Comparison of ENCODE assay signal across 8 cellular contexts in genomic region chr18:48833701-48834394, GRCh38.
DNase-seq lines count a peak whose midpoint lies in the region; ATAC-seq and TF ChIP-seq lines count a peak whose summit lies in the region.

No MANE protein-coding gene starts in this region.

- H3K4me3 ChIP-seq in SK-N-SH (ENCODE audit: low read depth in 2 of 2, low read length in 1 of 2) = peak overlapping the region; percentile 36 to 62; a peak in 3 of 4 replicates
- H3K4me3 ChIP-seq in ascending aorta = peak overlapping the region; percentile 7 to 13

- intact Hi-C loops in ascending aorta (cut with DNase I) = no loop called here
- intact Hi-C loops in natural killer cell (cut with micrococcal nuclease) = loop anchor here (1.0 to 10.0 kb wide), 6 partner anchors 20 to 981 kb away; partner anchors contain the start of gene ACAA2

- no peaks in the 10 kb centered on the region for H3K9me3 Mint-ChIP-seq in natural killer cell

- H3K9me3 ChIP-seq in SK-N-SH (no peaks in the 10 kb centered on the region), ascending aorta (no peaks in the 10 kb centered on the region)

- H3K36me3 ChIP-seq in SK-N-SH (replicated peaks in 1 of 2; ENCODE audit: control insufficient read depth in 1 of 2, insufficient read depth in 2 of 2, low read length in 1 of 2) (peaks cover 4 to 10% of the 10 kb centered on the region in 2 experiments), ascending aorta (no peaks in the 10 kb centered on the region)

- H3K27me3 ChIP-seq in SK-N-SH (ENCODE audit: insufficient read depth) = no peaks in the 10 kb centered on the region
- no peaks in the 10 kb centered on the region for H3K27me3 ChIP-seq in ascending aorta

- DNase-seq in SK-N-SH = no peak
- peak in 1 of 2 donors; percentile 64 for DNase-seq in ascending aorta (ENCODE audit: low spot score in 2 of 2)
- DNase-seq in natural killer cell = peak; percentile 65
- no peak for DNase-seq in SK-N-DZ (ENCODE audit: low spot score)
- DNase-seq in NCI-H1092 treated with DMSO at 0.1 percent for 48 hours (lab: John Stamatoyannopoulos, UW) = no peak
- DNase-seq in HuH-7 (ENCODE audit: low spot score) = no peak

- H3K27ac Mint-ChIP-seq in natural killer cell = peak overlapping the region; percentile 94 to 100

- H3K36me3 Mint-ChIP-seq in natural killer cell = no peaks in the 10 kb centered on the region

- ATAC-seq in GM19025 (IDR thresholded peaks at IDR 0.05; ENCODE audit: low read depth, unreplicated experiment) = peak; percentile 72
- ATAC-seq in HG03039 (IDR thresholded peaks at IDR 0.05; ENCODE audit: unreplicated experiment) = peak; percentile 55
- ATAC-seq in natural killer cell = peak; percentile 56 to 80 (median 78)

- H3K4me2 ChIP-seq in SK-N-SH = peak overlapping the region; percentile 68

- CTCF ChIA-PET in SK-N-SH (lab: Yijun Ruan, JAX) = interaction anchor here (1.2 kb wide), 1 partner anchor 51 kb away, joined by 4 read pairs; no protein-coding TSS in a partner anchor

- TF ChIP-seq EP300 in SK-N-SH (IDR thresholded peaks at IDR 0.05; ENCODE audit: borderline replicate concordance in 1 of 2, low read depth in 1 of 2, low read length in 1 of 2) = no peak

- H3K79me2 ChIP-seq in SK-N-SH (ENCODE audit: insufficient read depth) = peaks cover 78% of the 10 kb centered on the region

- TF ChIP-seq RAD21 in SK-N-SH (IDR thresholded peaks at IDR 0.05; ENCODE audit: low read length) = no peak

- peak overlapping the region; percentile 95 for H3K4me3 Mint-ChIP-seq in natural killer cell

- H3F3A ChIP-seq in SK-N-SH (replicated peaks; ENCODE audit: insufficient read depth) = peaks cover 44% of the 10 kb centered on the region

- peak overlapping the region; percentile 78; the same call in 1 of the 2 replicates for H3K9ac ChIP-seq in SK-N-SH

- H4K20me1 ChIP-seq in SK-N-SH (ENCODE audit: insufficient read depth) = no peaks in the 10 kb centered on the region

- H2AFZ ChIP-seq in SK-N-SH (ENCODE audit: low read depth) = no peak overlapping the region

- TF ChIP-seq CTCF in SK-N-SH (IDR thresholded peaks at IDR 0.05) (no peak), ascending aorta (IDR thresholded peaks at IDR 0.05) (no peak), natural killer cell (IDR thresholded peaks at IDR 0.05) (no peak)

- 46% methylated on average over 13 of the region's 13 CpGs for WGBS in SK-N-SH (ENCODE audit: low lambda C conversion rate)

- H3K27me3 Mint-ChIP-seq in natural killer cell (ENCODE audit: low read depth in 2 of 2) = no peaks in the 10 kb centered on the region

- H3K4me1 ChIP-seq in SK-N-SH (ENCODE audit: control insufficient read depth in 1 of 2, insufficient read depth in 2 of 2, low read depth in 1 of 2, low read length in 1 of 2) (peaks cover 50 to 53% of the 10 kb centered on the region in 2 experiments; a peak in 3 of 4 replicates), ascending aorta (peaks cover 6 to 57% of the 10 kb centered on the region in 2 donors)

- H3K9me2 ChIP-seq in SK-N-SH = no peaks in the 10 kb centered on the region

- H3K27ac ChIP-seq in SK-N-SH (ENCODE audit: low read depth in 2 of 2, low read length in 1 of 2) = peak overlapping the region; percentile 71 to 94
- H3K27ac ChIP-seq in ascending aorta = peak overlapping the region; percentile 51 to 52

- POLR2A ChIA-PET in SK-N-SH (lab: Yijun Ruan, JAX) = no interaction called here

- H3K4me1 Mint-ChIP-seq in natural killer cell = peaks cover 73 to 96% of the 10 kb centered on the region in 2 donors

TF ChIP-seq in SK-N-SH, 30 proteins besides CTCF, POLR2A, EP300 and RAD21:
- TF ChIP-seq TCF12 (IDR thresholded peaks at IDR 0.05) (no peak), MXI1 (IDR thresholded peaks at IDR 0.05; ENCODE audit: low read depth, low read length) (no peak), EZH2phosphoT487 (IDR thresholded peaks at IDR 0.05; ENCODE audit: borderline replicate concordance, low read depth) (no peak), REST (IDR thresholded peaks at IDR 0.05; ENCODE audit: low read depth, low read length) (no peak), NRF1 (IDR thresholded peaks at IDR 0.05; ENCODE audit: low read depth, low read length) (no peak), TEAD4 (IDR thresholded peaks at IDR 0.05; ENCODE audit: borderline replicate concordance, insufficient read depth) (no peak), USF1 (IDR thresholded peaks at IDR 0.05; ENCODE audit: borderline replicate concordance, low read depth) (no peak), RXRA (IDR thresholded peaks at IDR 0.05; ENCODE audit: borderline replicate concordance, low read depth) (no peak), SMC3 (IDR thresholded peaks at IDR 0.05; ENCODE audit: low read depth, low read length) (no peak), MAX (IDR thresholded peaks at IDR 0.05; ENCODE audit: low read depth) (no peak), GABPA (IDR thresholded peaks at IDR 0.05; ENCODE audit: low read depth) (no peak), FOSL2 (IDR thresholded peaks at IDR 0.05; ENCODE audit: borderline replicate concordance, low read depth) (no peak), GATA2 (CRISPR knock-in tag; IDR thresholded peaks at IDR 0.05) (no peak), POLR2AphosphoS5 (IDR thresholded peaks at IDR 0.05; ENCODE audit: low read depth, low read length) (no peak), NFIC (IDR thresholded peaks at IDR 0.05; ENCODE audit: borderline replicate concordance) (no peak), MEF2A (IDR thresholded peaks at IDR 0.05; ENCODE audit: borderline replicate concordance, low read depth) (no peak), JUND (IDR thresholded peaks at IDR 0.05) (no peak), YY1 (IDR thresholded peaks at IDR 0.05; ENCODE audit: low read depth) (no peak)
